In the genomic region with DNA sequence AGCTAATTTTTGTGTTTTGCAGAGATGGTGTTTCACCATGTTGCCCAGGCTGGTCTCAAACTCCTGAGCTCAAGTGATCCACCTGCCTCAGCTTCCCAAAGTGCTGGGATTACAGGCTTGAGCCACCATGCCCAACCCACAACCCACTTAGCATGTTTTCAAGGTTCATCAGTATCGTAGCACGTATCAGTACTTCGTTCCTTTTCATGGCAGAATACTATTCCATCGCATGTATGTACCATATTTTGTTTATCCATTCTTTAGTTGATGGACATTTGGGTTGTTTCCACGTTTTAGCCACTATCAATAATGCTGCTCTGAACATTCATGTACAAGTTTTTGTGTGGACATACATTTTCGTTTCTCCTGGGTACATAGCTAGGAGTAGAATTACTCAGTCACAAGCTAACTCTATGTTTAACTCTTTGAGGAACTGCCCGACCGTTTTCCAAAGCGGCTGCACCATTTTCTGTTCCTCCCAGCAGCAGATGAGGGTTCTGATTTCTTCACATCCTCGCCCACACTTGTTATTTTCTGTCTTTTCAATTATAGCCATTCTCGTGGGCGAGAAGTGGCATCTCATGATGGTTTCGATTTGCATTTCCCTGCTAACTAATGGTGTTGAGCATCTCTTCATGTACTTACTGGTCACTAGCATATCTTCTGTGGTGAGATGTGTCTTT, we compare ENCODE assay signal across 21 cellular contexts. TPM values are rescaled to one million over a fixed set of nuclear protein-coding genes. Genes with fewer than 3 reads are reported as not detected.
DNase-seq lines count a peak whose midpoint lies in the region; ATAC-seq, FAIRE-seq and TF ChIP-seq lines count a peak whose summit lies in the region.
"Had no signal": no experiment of that assay in that cellular context is flagged by ENCODE, and none has a peak within 500 bp of the region (broad histone marks: within the 10 kb centered on the region; RNA-seq: fewer than 3 reads in every experiment).

No MANE protein-coding gene starts in this region.

- BruUV-seq in K562 (replicated peaks; lab: Mats Ljungman, UMichigan), result no TSS peak

- no peaks in the 10 kb centered on the region for H3K79me2 ChIP-seq in K562 (ENCODE audit: control insufficient read depth, insufficient read depth, low read length)
- H3K79me2 ChIP-seq in osteoblast (ENCODE audit: insufficient read depth, low read length), result no peaks in the 10 kb centered on the region

- H3K27ac ChIP-seq in KOPT-K1 (ENCODE audit: low read depth, low read length, poor library complexity, severe bottlenecking), result peak overlapping the region; percentile 72
- no peak overlapping the region for H3K27ac ChIP-seq in K562 (ENCODE audit: extremely low read depth, low read depth, low read length)
- H3K27ac ChIP-seq in osteoblast (ENCODE audit: low read depth, low read length), result no peak overlapping the region
- H3K27ac ChIP-seq: BLaER1, SJSA1 had no signal

- no peak overlapping the region for H3K4me3 Mint-ChIP-seq in activated T-helper 2 cell treated with anti-CD3 and anti-CD28 coated beads, Interferon-gamma antibody, Interleukin-2, Interleukin-4, amounts not matched to agents 10 μg/mL and 5 μg/mL and 100 μg/mL, durations not matched to agents 14 hours and 24 hours and 36 hours (ENCODE audit: low read depth)
- H3K4me3 Mint-ChIP-seq: HFFc6 had no signal

- H3K4me3 ChIP-seq in K562 (no peak overlapping the region), osteoblast (ENCODE audit: insufficient read depth, low read length) (no peak overlapping the region)
- H3K4me3 ChIP-seq: BLaER1, SJSA1 had no signal

- ATAC-seq in K562 (no peak), GM21528 (IDR thresholded peaks at IDR 0.05; ENCODE audit: low FRiP score, unreplicated experiment) (no peak)
- ATAC-seq: PC-3 had no signal

- H3K36me3 Mint-ChIP-seq in activated T-helper 2 cell treated with anti-CD3 and anti-CD28 coated beads, Interferon-gamma antibody, Interleukin-2, Interleukin-4, amounts not matched to agents 10 μg/mL and 5 μg/mL and 100 μg/mL, durations not matched to agents 14 hours and 24 hours and 36 hours (ENCODE audit: low read depth), result peaks cover 75% of the 10 kb centered on the region

- in situ Hi-C loops in K562 (cut with MboI), result no loop called here

- H3K27me3 ChIP-seq in K562 (ENCODE audit: control insufficient read depth in 2 of 2, insufficient read depth in 2 of 2, low read length in 2 of 2), result no peaks in the 10 kb centered on the region; a peak in 1 of 5 replicates
- no peaks in the 10 kb centered on the region for H3K27me3 ChIP-seq in osteoblast (ENCODE audit: insufficient read depth, low read length)
- H3K27me3 ChIP-seq: BLaER1, SJSA1 had no signal

- no peak for TF ChIP-seq EP300 in K562 (IDR thresholded peaks at IDR 0.05; ENCODE audit: low read length)

- FAIRE-seq in K562 (lab: Jason Lieb, UNC), result no peak
- FAIRE-seq: H1 had no signal

- H3K9me3 ChIP-seq in KOPT-K1 (ENCODE audit: insufficient read depth, low read length, poor library complexity, severe bottlenecking) (peaks cover 8% of the 10 kb centered on the region), K562 (replicated peaks; ENCODE audit: control insufficient read depth, insufficient read depth, low read depth, low read length) (no peaks in the 10 kb centered on the region), osteoblast (ENCODE audit: low read depth, low read length) (peaks cover 5% of the 10 kb centered on the region)
- H3K9me3 ChIP-seq: SJSA1 had no signal

- no peak for TF ChIP-seq POLR2A in K562 (conservative IDR thresholded peaks at IDR 0.05)

- H3K4me2 ChIP-seq in K562 (ENCODE audit: insufficient read depth, low read length), result no peak overlapping the region
- H3K4me2 ChIP-seq in osteoblast (ENCODE audit: insufficient read depth, low read length), result no peak overlapping the region
- H3K4me2 ChIP-seq: BLaER1 had no signal

- intact Hi-C loops in K562 (cut with micrococcal nuclease), result no loop called here
- intact Hi-C loops in activated T-helper 2 cell treated with anti-CD3 and anti-CD28 coated beads, Interferon-gamma antibody, Interleukin-2, Interleukin-4, amounts not matched to agents 10 μg/mL and 5 μg/mL and 100 μg/mL, durations not matched to agents 14 hours and 24 hours and 36 hours (cut with micrococcal nuclease), result no loop called here

- no peaks in the 10 kb centered on the region for H3K9me1 ChIP-seq in K562 (ENCODE audit: control insufficient read depth, insufficient read depth, low read length)

- POLR2A ChIA-PET in K562 (lab: Yijun Ruan, JAX), result interaction anchor here (0.6 to 1.9 kb wide), 3 partner anchors 10 to 35 kb away, joined by 3 to 5 read pairs (median 3); no protein-coding TSS in a partner anchor

- H3K4me1 ChIP-seq in K562 (replicated peaks in 1 of 2; ENCODE audit: control insufficient read depth in 2 of 2, insufficient read depth in 2 of 2, low read length in 2 of 2) (peaks cover 0 to 4% of the 10 kb centered on the region in 2 experiments; a peak in 1 of 5 replicates), osteoblast (ENCODE audit: insufficient read depth, low read length) (no peaks in the 10 kb centered on the region)
- H3K4me1 ChIP-seq: SJSA1 had no signal

- peaks cover 9% of the 10 kb centered on the region for H3K4me1 Mint-ChIP-seq in activated T-helper 2 cell treated with anti-CD3 and anti-CD28 coated beads, Interferon-gamma antibody, Interleukin-2, Interleukin-4, amounts not matched to agents 10 μg/mL and 5 μg/mL and 100 μg/mL, durations not matched to agents 14 hours and 24 hours and 36 hours (ENCODE audit: low read depth)

- 43% methylated on average over 13 of the region's 13 CpGs for WGBS in K562 (ENCODE audit: insufficient coverage, low coverage, missing lambda C conversion rate)

- DNase-seq in Ammon's horn (ENCODE audit: low spot score) (peak; percentile 40), K562 (ENCODE audit: extremely low read depth in 1 of 4, low spot score in 3 of 4) (no peak), osteoblast (ENCODE audit: insufficient read length, low spot score, missing footprints) (peak; percentile 55), NCI-H1092 treated with DMSO at 0.1 percent for 48 hours (lab: John Stamatoyannopoulos, UW) (no peak), NCI-H1930 (lab: John Stamatoyannopoulos, UW) (no peak)
- no peak for DNase-seq in activated T-helper 2 cell treated with anti-CD3 and anti-CD28 coated beads, Interferon-gamma antibody, Interleukin-2, Interleukin-4, amounts not matched to agents 10 μg/mL and 5 μg/mL and 100 μg/mL, durations not matched to agents 14 hours and 24 hours and 36 hours (ENCODE audit: low spot score)
- DNase-seq: GDM1, HFFc6, Kasumi-1, MM.1S, NCI-H1105 treated with DMSO at 0.1 percent for 48 hours, NCI-H187, NCI-H2171, NCI-H446, NCI-H69, PC-3 had no signal

- no peak overlapping the region for H2AFZ ChIP-seq in K562 (ENCODE audit: low read depth, low read length)
- H2AFZ ChIP-seq in osteoblast (ENCODE audit: low read length), result no peak overlapping the region

- CTCF ChIA-PET in K562 (lab: Yijun Ruan, JAX; ENCODE audit: low intra/inter-chr PET ratio), result no interaction called here

- no peaks in the 10 kb centered on the region for H3K27me3 Mint-ChIP-seq in activated T-helper 2 cell treated with anti-CD3 and anti-CD28 coated beads, Interferon-gamma antibody, Interleukin-2, Interleukin-4, amounts not matched to agents 10 μg/mL and 5 μg/mL and 100 μg/mL, durations not matched to agents 14 hours and 24 hours and 36 hours (ENCODE audit: low read depth)

- no peak for TF ChIP-seq RAD21 in K562 (CRISPR knock-in tag; conservative IDR thresholded peaks at IDR 0.05 in 1 of 2, IDR thresholded peaks at IDR 0.05 in 1 of 2)

- H3K36me3 ChIP-seq in KOPT-K1 (ENCODE audit: insufficient read depth, low read length) (peaks cover 87% of the 10 kb centered on the region), K562 (ENCODE audit: control insufficient read depth, insufficient read depth, low read length) (peaks cover 3% of the 10 kb centered on the region; the same call in 1 of the 3 replicates), osteoblast (ENCODE audit: insufficient read depth, low read length) (peaks cover 26% of the 10 kb centered on the region)

- H4K20me1 ChIP-seq in K562 (replicated peaks; ENCODE audit: control insufficient read depth, insufficient read depth, low read length), result 0 out of 2 replicates have a peak, but pooled peaks cover 4% of the 10 kb centered on the region
- no peaks in the 10 kb centered on the region for H4K20me1 ChIP-seq in osteoblast (ENCODE audit: insufficient read depth, low read length)
- H4K20me1 ChIP-seq: BLaER1 had no signal

- no peak overlapping the region for H3K27ac Mint-ChIP-seq in activated T-helper 2 cell treated with anti-CD3 and anti-CD28 coated beads, Interferon-gamma antibody, Interleukin-2, Interleukin-4, amounts not matched to agents 10 μg/mL and 5 μg/mL and 100 μg/mL, durations not matched to agents 14 hours and 24 hours and 36 hours
- H3K27ac Mint-ChIP-seq: HFFc6 had no signal

- no peak for TF ChIP-seq CTCF in K562 (IDR thresholded peaks at IDR 0.05 in 2 of 3, conservative IDR thresholded peaks at IDR 0.05 in 1 of 3; ENCODE audit: insufficient read depth in 2 of 3, low read depth in 1 of 3, low read length in 3 of 3)
- TF ChIP-seq CTCF in osteoblast (IDR thresholded peaks at IDR 0.05; ENCODE audit: extremely low read depth, low read depth, low read length), result no peak

- H3K9me3 Mint-ChIP-seq in activated T-helper 2 cell treated with anti-CD3 and anti-CD28 coated beads, Interferon-gamma antibody, Interleukin-2, Interleukin-4, amounts not matched to agents 10 μg/mL and 5 μg/mL and 100 μg/mL, durations not matched to agents 14 hours and 24 hours and 36 hours, result peaks cover 15% of the 10 kb centered on the region

- no peak overlapping the region for H3K9ac ChIP-seq in K562 (ENCODE audit: insufficient read depth in 1 of 2, low read depth in 2 of 2, low read length in 2 of 2)
- H3K9ac ChIP-seq: BLaER1 had no signal

RNA-seq across cellular contexts. Expression of a gene that starts 32.5 kb away (rescaled TPM):
- 7.7 and 16.2 TPM in 2 replicates for total RNA-seq in K562 (2011; cell fraction: chromatin; rRNA removed; ENCODE audit: low replicate concordance)
- 17.6 and 18.3 TPM in 2 replicates for total RNA-seq in K562 (2011; cell fraction: nucleolus; rRNA removed)
- total RNA-seq in K562 (2011; cell fraction: nucleoplasm; rRNA removed), result 12.6 TPM in 2 replicates
- total RNA-seq in K562 (2014; rRNA removed) (5.3 and 6.0 TPM in 2 replicates), K562 (2014; rRNA removed; fragmentation: Illumina TruSeq; extraction: Trizol) (1.7 TPM in 2 replicates), K562 (2015; rRNA removed; fragmentation: Illumina TruSeq; extraction: Trizol) (3.8 and 4.1 TPM in 2 replicates), K562 (2021) (8.5 and 8.8 TPM in 2 replicates), osteoblast (26.8 and 28.2 TPM in 2 replicates)
- polyA plus RNA-seq in K562 (2011; rRNA removed) (2.5 and 3.7 TPM in 2 replicates), K562 (2014; fragmentation: Illumina TruSeq; extraction: Trizol) (3.7 and 4.8 TPM in 2 replicates), K562 (2014; fragmentation: Nextera tagmentation; extraction: Ambion mirVana) (under 1 TPM; 0.21 to 0.27 TPM), K562 (2014; rRNA removed) (4.2 and 4.9 TPM in 2 replicates)
- polyA plus RNA-seq in K562 (2011; cell fraction: cytosol; rRNA removed), result 3.8 and 8.3 TPM in 2 replicates
- polyA plus RNA-seq in K562 (2011; cell fraction: nucleus; rRNA removed), result 8.0 and 12.5 TPM in 2 replicates
- 5.9 and 18.3 TPM in 2 replicates for polyA plus RNA-seq in K562 (2012)
- polyA minus RNA-seq in K562 (2011; rRNA and poly(A)+ RNA removed), result 2.5 and 3.6 TPM in 2 replicates
- 6.9 and 13.0 TPM in 2 replicates for polyA minus RNA-seq in K562 (2011; cell fraction: cytosol; rRNA and poly(A)+ RNA removed)
- 5.7 and 6.0 TPM in 2 replicates for polyA minus RNA-seq in K562 (2011; cell fraction: nucleus; rRNA and poly(A)+ RNA removed)
- 14.9 and 16.3 TPM in 2 replicates for total RNA-seq in activated T-helper 2 cell treated with anti-CD3 and anti-CD28 coated beads, Interferon-gamma antibody, Interleukin-2, Interleukin-4, amounts not matched to agents 10 μg/mL and 5 μg/mL and 100 μg/mL, durations not matched to agents 14 hours and 24 hours and 36 hours

RNA-seq across cellular contexts. Expression of a gene that starts 33.0 kb away (rescaled TPM):
- total RNA-seq in K562 (2011; cell fraction: chromatin; rRNA removed; ENCODE audit: low replicate concordance), result 15.5 and 27.2 TPM in 2 replicates
- 14.7 and 15.3 TPM in 2 replicates for total RNA-seq in K562 (2011; cell fraction: nucleolus; rRNA removed)
- 23.0 and 24.2 TPM in 2 replicates for total RNA-seq in K562 (2011; cell fraction: nucleoplasm; rRNA removed)
- total RNA-seq in K562 (2014; rRNA removed) (147 and 234 TPM in 2 replicates), K562 (2014; rRNA removed; fragmentation: Illumina TruSeq; extraction: Trizol) (151 and 173 TPM in 2 replicates), K562 (2015; rRNA removed; fragmentation: Illumina TruSeq; extraction: Trizol) (163 and 171 TPM in 2 replicates), K562 (2021) (257 and 270 TPM in 2 replicates), osteoblast (94.1 and 95.2 TPM in 2 replicates)
- polyA plus RNA-seq in K562 (2011; rRNA removed) (123 and 143 TPM in 2 replicates), K562 (2014; fragmentation: Illumina TruSeq; extraction: Trizol) (185 and 221 TPM in 2 replicates), K562 (2014; fragmentation: Nextera tagmentation; extraction: Ambion mirVana) (10 to 100 TPM; 46.0 to 59.9 TPM), K562 (2014; rRNA removed) (251 and 255 TPM in 2 replicates)
- 93.5 and 146 TPM in 2 replicates for polyA plus RNA-seq in K562 (2011; cell fraction: cytosol; rRNA removed)
- polyA plus RNA-seq in K562 (2011; cell fraction: nucleus; rRNA removed), result 74.4 and 83.5 TPM in 2 replicates
- polyA plus RNA-seq in K562 (2012), result 285 and 344 TPM in 2 replicates
- 49.7 and 58.2 TPM in 2 replicates for polyA minus RNA-seq in K562 (2011; rRNA and poly(A)+ RNA removed)
- 37.6 and 63.5 TPM in 2 replicates for polyA minus RNA-seq in K562 (2011; cell fraction: cytosol; rRNA and poly(A)+ RNA removed)
- 13.9 and 29.2 TPM in 2 replicates for polyA minus RNA-seq in K562 (2011; cell fraction: nucleus; rRNA and poly(A)+ RNA removed)
- total RNA-seq in activated T-helper 2 cell treated with anti-CD3 and anti-CD28 coated beads, Interferon-gamma antibody, Interleukin-2, Interleukin-4, amounts not matched to agents 10 μg/mL and 5 μg/mL and 100 μg/mL, durations not matched to agents 14 hours and 24 hours and 36 hours, result 105 TPM in 2 replicates

Comparison
In these comparisons a context has a peak if more than half of its experiments do, and no peak if none do; other contexts are left out.
1. DNase-seq: peak in Ammon's horn (single experiment) and osteoblast (single experiment); none in K562 (0 of 4), NCI-H1092 treated with DMSO at 0.1 percent for 48 hours (single experiment), NCI-H1930 (0 of 2) and activated T-helper 2 cell treated with anti-CD3 and anti-CD28 coated beads, Interferon-gamma antibody, Interleukin-2, Interleukin-4, amounts not matched to agents 10 μg/mL and 5 μg/mL and 100 μg/mL, durations not matched to agents 14 hours and 24 hours and 36 hours (single experiment).